ENCODE assay signal across 1 cellular context in genomic region chr4:72924814-72925213, GRCh38.
TF ChIP-seq lines count a peak whose summit lies in the region.

No MANE protein-coding gene starts in this region.

TF ChIP-seq in liver, 16 proteins besides CTCF, POLR2A, EP300 and RAD21 (continued from another document):
- peak; percentile 62 for TF ChIP-seq REST (IDR thresholded peaks at IDR 0.05)
- TF ChIP-seq MAX (IDR thresholded peaks at IDR 0.05), result peak; percentile 88
- TF ChIP-seq NR2F2 (IDR thresholded peaks at IDR 0.05), result no peak
- peak; percentile 10 for TF ChIP-seq HNF4G (IDR thresholded peaks at IDR 0.05)
- peak; percentile 31 for TF ChIP-seq TAF1 (conservative IDR thresholded peaks at IDR 0.05)
- peak; percentile 71 for TF ChIP-seq SP1 (IDR thresholded peaks at IDR 0.05)
- TF ChIP-seq YY1 (IDR thresholded peaks at IDR 0.05), result peak; percentile 72
TF ChIP-seq in liver: peak in this region for 15.
